In the genomic region with DNA sequence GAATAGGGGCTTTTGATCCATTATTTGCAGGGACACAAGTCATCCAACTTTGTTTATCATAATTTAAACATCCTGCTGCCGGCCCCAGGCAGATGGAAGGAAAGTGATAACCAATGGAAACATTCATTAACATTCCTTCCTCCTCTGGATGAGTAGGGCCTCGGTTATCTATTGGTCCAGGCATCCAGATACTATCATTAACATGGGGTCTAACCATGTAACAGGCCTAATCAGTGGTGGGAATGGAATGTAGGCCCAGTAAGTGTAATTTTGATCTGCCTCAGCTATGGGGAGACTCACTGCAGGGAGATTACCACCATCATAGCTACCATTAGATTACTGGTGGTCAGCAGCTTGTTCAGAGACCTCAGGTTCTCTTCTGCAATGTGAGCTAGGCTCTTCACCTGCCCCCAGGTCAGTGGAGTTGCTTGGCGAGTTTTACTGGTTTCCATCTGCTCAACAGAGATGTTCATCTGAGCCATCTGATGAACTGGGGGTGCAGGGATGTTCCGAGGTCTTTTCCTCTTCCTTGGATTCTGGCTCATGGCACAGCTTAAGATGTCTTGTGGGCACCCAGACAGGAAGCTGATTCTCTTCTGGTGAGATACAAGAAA, we compare ENCODE assay signal across 2 cellular contexts. TPM values are rescaled to one million over a fixed set of nuclear protein-coding genes. Genes with fewer than 3 reads are reported as not detected.
"Had no signal": no experiment of that assay in that cellular context is flagged by ENCODE, and none has a peak within 500 bp of the region (broad histone marks: within the 10 kb centered on the region; RNA-seq: fewer than 3 reads in every experiment).

No MANE protein-coding gene starts in this region.

RNA-seq across cellular contexts. Expression of gene TMC5, which starts 21.9 kb away (rescaled TPM):
- total RNA-seq: activated naive CD8-positive, alpha-beta T cell treated with anti-CD3 and anti-CD28 coated beads, Interleukin-2, amount 10 ng/mL, durations not matched to agents 7 days and 5 days; psoas muscle had no signal
